1 cellular context compared by ENCODE assay signal in genomic region chr11:9577032-9577431, GRCh38.
TF ChIP-seq lines count a peak whose summit lies in the region.

No MANE protein-coding gene starts in this region.

TF ChIP-seq in HEK293, 187 proteins besides CTCF, POLR2A, EP300 and RAD21 (continued from another document):
- TF ChIP-seq ZSCAN18 (tag by site-specific recombination; IDR thresholded peaks at IDR 0.05) (no peak), ZBTB20 (tag by site-specific recombination; IDR thresholded peaks at IDR 0.05) (no peak)
